ENCODE assay signal across 35 cellular contexts in genomic region chr7:156125841-156126730, GRCh38.
"Had no signal": no experiment of that assay in that cellular context is flagged by ENCODE, and none has a peak within 500 bp of the region (broad histone marks: within the 10 kb centered on the region; RNA-seq: fewer than 3 reads in every experiment).

No MANE protein-coding gene starts in this region.

- DNase-seq: activated B cell treated with CpG ODN at 0.5 μM for 24 hours; activated CD4-positive, alpha-beta memory T cell treated with anti-CD3 and anti-CD28 coated beads for 36 hours; activated CD4-positive, alpha-beta T cell treated with anti-CD3 and anti-CD28 coated beads for 48 hours; activated CD8-positive, alpha-beta memory T cell treated with anti-CD3 and anti-CD28 coated beads, Interleukin-2, amount 10 ng/mL, durations not matched to agents 7 days and 5 days; activated CD8-positive, alpha-beta memory T cell treated with anti-CD3 and anti-CD28 coated beads, Interleukin-2, amount 50 U/mL, for 4 hours; activated CD8-positive, alpha-beta T cell treated with anti-CD3 and anti-CD28 coated beads, Interleukin-2, amount 10 ng/mL, durations not matched to agents 7 days and 5 days; activated gamma-delta T cell; activated naive CD4-positive, alpha-beta T cell treated with anti-CD3 and anti-CD28 coated beads, Interleukin-2, amount 50 U/mL, for 16 hours; activated naive CD4-positive, alpha-beta T cell treated with Interleukin-2 at 50 U/mL for 16 hours; activated T-cell treated with anti-CD3 and anti-CD28 coated beads for 4 hours; activated T-cell treated with anti-CD3 and anti-CD28 coated beads, Interleukin-2, amount 50 U/mL, for 24 hours; activated T-cell treated with anti-CD3 and anti-CD28 coated beads, Interleukin-2, amount 50 U/mL, for 72 hours; amniotic stem cell; anterior cingulate cortex; brain microvascular endothelial cell; dorsolateral prefrontal cortex; effector memory CD4-positive, alpha-beta T cell; erythroblast; foreskin keratinocyte; gastrocnemius medialis; glutamatergic neuron; heart left ventricle; T-helper 1 cell; T-helper 17 cell; T1000; WERI-Rb-1 had no signal

- H3K4me3 Mint-ChIP-seq: activated B cell treated with CpG ODN at 0.5 μM for 24 hours; activated CD4-positive, alpha-beta memory T cell treated with anti-CD3 and anti-CD28 coated beads for 36 hours; activated CD8-positive, alpha-beta memory T cell treated with anti-CD3 and anti-CD28 coated beads, Interleukin-2, amount 10 ng/mL, durations not matched to agents 7 days and 5 days; activated CD8-positive, alpha-beta T cell treated with anti-CD3 and anti-CD28 coated beads, Interleukin-2, amount 10 ng/mL, durations not matched to agents 7 days and 5 days; activated naive CD8-positive, alpha-beta T cell; activated T-cell treated with anti-CD3 and anti-CD28 coated beads, Interleukin-2, amount 50 U/mL, for 24 hours; activated T-cell treated with anti-CD3 and anti-CD28 coated beads, Interleukin-2, amount 50 U/mL, for 72 hours; central memory CD8-positive, alpha-beta T cell; dendritic cell treated with granulocyte-macrophage colony-stimulating factor and Interleukin-4, amounts not matched to agents 40 ng/mL and 50 ng/mL, for 4 days; T-helper 17 cell; T-helper 2 cell treated with Interferon-gamma antibody and Interleukin-4, amounts not matched to agents 5 μg/mL and 100 μg/mL, for 36 hours had no signal

- FAIRE-seq: astrocyte, bronchial epithelial cell had no signal

- H3K9me3 ChIP-seq: esophagus muscularis mucosa, gastrocnemius medialis, heart left ventricle had no signal

- H3K9me3 Mint-ChIP-seq: activated B cell treated with CpG ODN at 0.5 μM for 24 hours; activated CD4-positive, alpha-beta memory T cell treated with anti-CD3 and anti-CD28 coated beads for 36 hours; activated T-cell treated with anti-CD3 and anti-CD28 coated beads, Interleukin-2, amount 50 U/mL, for 24 hours; activated T-cell treated with anti-CD3 and anti-CD28 coated beads, Interleukin-2, amount 50 U/mL, for 72 hours; central memory CD8-positive, alpha-beta T cell; dendritic cell treated with granulocyte-macrophage colony-stimulating factor and Interleukin-4, amounts not matched to agents 40 ng/mL and 50 ng/mL, for 4 days; T-helper 2 cell treated with Interferon-gamma antibody and Interleukin-4, amounts not matched to agents 5 μg/mL and 100 μg/mL, for 36 hours had no signal

- H3K4me1 ChIP-seq: esophagus muscularis mucosa, foreskin keratinocyte, gastrocnemius medialis, heart left ventricle had no signal

- H3K36me3 ChIP-seq: brain microvascular endothelial cell, esophagus muscularis mucosa, gastrocnemius medialis, heart left ventricle, WERI-Rb-1 had no signal

- H3K4me1 Mint-ChIP-seq: activated B cell treated with CpG ODN at 0.5 μM for 24 hours; activated CD8-positive, alpha-beta memory T cell treated with anti-CD3 and anti-CD28 coated beads, Interleukin-2, amount 10 ng/mL, durations not matched to agents 7 days and 5 days; central memory CD8-positive, alpha-beta T cell; T-helper 17 cell had no signal

- H3K27me3 ChIP-seq: brain microvascular endothelial cell, foreskin keratinocyte, gastrocnemius medialis, heart left ventricle had no signal

- H3K36me3 Mint-ChIP-seq: activated CD4-positive, alpha-beta memory T cell treated with anti-CD3 and anti-CD28 coated beads for 36 hours; activated CD8-positive, alpha-beta memory T cell treated with anti-CD3 and anti-CD28 coated beads, Interleukin-2, amount 10 ng/mL, durations not matched to agents 7 days and 5 days; activated naive CD8-positive, alpha-beta T cell had no signal

- H3K27ac ChIP-seq: brain microvascular endothelial cell, coronary artery, dorsolateral prefrontal cortex, esophagus muscularis mucosa, foreskin keratinocyte, gastrocnemius medialis, heart left ventricle, WERI-Rb-1 had no signal

- H3K27ac Mint-ChIP-seq: activated B cell treated with CpG ODN at 0.5 μM for 24 hours; activated CD4-positive, alpha-beta memory T cell treated with anti-CD3 and anti-CD28 coated beads for 36 hours; activated CD8-positive, alpha-beta memory T cell treated with anti-CD3 and anti-CD28 coated beads, Interleukin-2, amount 10 ng/mL, durations not matched to agents 7 days and 5 days; activated CD8-positive, alpha-beta T cell treated with anti-CD3 and anti-CD28 coated beads, Interleukin-2, amount 10 ng/mL, durations not matched to agents 7 days and 5 days; activated naive CD8-positive, alpha-beta T cell; activated T-cell treated with anti-CD3 and anti-CD28 coated beads, Interleukin-2, amount 50 U/mL, for 24 hours; activated T-cell treated with anti-CD3 and anti-CD28 coated beads, Interleukin-2, amount 50 U/mL, for 72 hours; dendritic cell treated with granulocyte-macrophage colony-stimulating factor and Interleukin-4, amounts not matched to agents 40 ng/mL and 50 ng/mL, for 4 days; T-helper 17 cell; T-helper 2 cell treated with Interferon-gamma antibody and Interleukin-4, amounts not matched to agents 5 μg/mL and 100 μg/mL, for 36 hours had no signal

- H3K27me3 Mint-ChIP-seq: activated B cell treated with CpG ODN at 0.5 μM for 24 hours; activated CD4-positive, alpha-beta memory T cell treated with anti-CD3 and anti-CD28 coated beads for 36 hours; activated CD8-positive, alpha-beta memory T cell treated with anti-CD3 and anti-CD28 coated beads, Interleukin-2, amount 10 ng/mL, durations not matched to agents 7 days and 5 days; activated naive CD8-positive, alpha-beta T cell; activated T-cell treated with anti-CD3 and anti-CD28 coated beads, Interleukin-2, amount 50 U/mL, for 24 hours; central memory CD8-positive, alpha-beta T cell; dendritic cell treated with granulocyte-macrophage colony-stimulating factor and Interleukin-4, amounts not matched to agents 40 ng/mL and 50 ng/mL, for 4 days had no signal

- ATAC-seq: activated CD4-positive, CD25-positive, alpha-beta regulatory T cell treated with anti-CD3 and anti-CD28 coated beads, Interleukin-2, amount 50 U/mL, for 24 hours; activated CD8-positive, alpha-beta memory T cell treated with anti-CD3 and anti-CD28 coated beads, Interleukin-2, amount 10 ng/mL, durations not matched to agents 7 days and 5 days; activated CD8-positive, alpha-beta T cell treated with anti-CD3 and anti-CD28 coated beads, Interleukin-2, amount 10 ng/mL, durations not matched to agents 7 days and 5 days; activated T-cell treated with anti-CD3 and anti-CD28 coated beads, Interleukin-2, amount 50 U/mL, for 72 hours; foreskin keratinocyte; gastrocnemius medialis; heart left ventricle; T-helper 17 cell had no signal

- H3K4me3 ChIP-seq: coronary artery, dorsolateral prefrontal cortex, esophagus muscularis mucosa, gastrocnemius medialis, heart left ventricle had no signal
